Comparison of ENCODE assay signal across 7 cellular contexts in the genomic region with DNA sequence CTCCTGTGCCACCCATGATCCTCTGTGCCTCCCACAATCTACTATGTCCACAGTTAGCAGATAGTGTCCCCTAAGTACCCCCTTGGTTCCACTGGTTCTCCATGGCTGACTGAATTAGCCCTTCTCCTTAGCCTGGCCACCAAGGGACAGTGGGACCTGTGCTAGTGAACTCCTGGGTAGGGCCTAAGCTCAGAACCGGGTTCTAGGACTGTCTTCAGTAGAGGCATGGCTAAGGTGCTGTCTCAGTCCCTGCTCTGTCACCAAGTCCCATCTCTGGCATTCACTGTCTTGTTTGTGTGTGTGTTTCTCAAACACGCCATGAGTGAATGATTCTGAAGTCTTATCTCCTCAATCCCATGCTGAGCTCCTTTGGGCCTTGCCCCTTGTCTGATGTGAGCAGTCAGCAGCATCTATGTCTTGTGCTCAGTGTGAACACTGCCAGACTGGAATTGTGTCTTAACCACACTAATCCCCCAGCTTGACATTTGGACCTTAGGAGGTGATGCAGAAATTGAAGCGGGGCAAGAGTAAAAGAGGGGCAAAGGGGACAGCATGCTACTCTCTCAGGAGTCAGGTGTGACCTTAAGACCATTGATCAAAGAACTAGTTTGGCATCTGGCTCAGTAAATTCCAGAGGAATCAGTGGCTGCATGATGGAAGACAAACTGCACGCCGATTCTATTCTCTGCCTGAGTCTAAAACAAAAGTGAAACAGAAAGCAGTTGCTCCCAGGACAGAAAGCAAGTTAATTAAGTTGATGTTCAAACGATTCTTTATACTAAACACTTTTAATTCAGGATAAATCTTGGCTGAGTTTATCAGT.
DNase-seq lines count a peak whose midpoint lies in the region; ATAC-seq, FAIRE-seq and TF ChIP-seq lines count a peak whose summit lies in the region.

No MANE protein-coding gene starts in this region.

- H3K36me3 ChIP-seq in RWPE2 (ENCODE audit: low read depth) (no peaks in the 10 kb centered on the region), small intestine (ENCODE audit: control insufficient read depth in 2 of 2, insufficient read depth in 2 of 2, low read length in 2 of 2) (no peaks in the 10 kb centered on the region)

- no peak for FAIRE-seq in small intestine (lab: Jason Lieb, UNC)

- TF ChIP-seq CTCF in GM12875 (IDR thresholded peaks at IDR 0.05; ENCODE audit: borderline replicate concordance, insufficient read depth, low read depth, low read length) (no peak), RWPE2 (IDR thresholded peaks at IDR 0.05; ENCODE audit: poor library complexity, severe bottlenecking) (no peak), fibroblast of pulmonary artery (IDR thresholded peaks at IDR 0.05; ENCODE audit: low read length, missing control alignments) (no peak), lower leg skin (IDR thresholded peaks at IDR 0.05) (no peak)

- H3K27ac ChIP-seq in RWPE2 (ENCODE audit: poor library complexity, severe bottlenecking) (no peak overlapping the region), small intestine (ENCODE audit: low read depth in 1 of 2, low read length in 1 of 2) (peak overlapping the region in 1 of 2 donors; percentile 18)

- H3K27me3 ChIP-seq in RWPE2 (ENCODE audit: insufficient read depth, poor library complexity, severe bottlenecking): no peaks in the 10 kb centered on the region
- no peaks in the 10 kb centered on the region for H3K27me3 ChIP-seq in small intestine (ENCODE audit: control insufficient read depth in 2 of 2, insufficient read depth in 2 of 2, low read length in 2 of 2)

- ATAC-seq in RWPE2 (ENCODE audit: low read depth): peak; percentile 17; the same call in 1 of the 3 replicates

- DNase-seq in RWPE2 (ENCODE audit: low spot score) (no peak), fibroblast of pulmonary artery (ENCODE audit: low read depth) (peak; percentile 29), small intestine (peak; percentile 76), anterior cingulate cortex (lab: John Stamatoyannopoulos, UW) (no peak), lower leg skin (ENCODE audit: low spot score in 2 of 2) (no peak), HK-2 (ENCODE audit: unreplicated experiment) (no peak)

- intact Hi-C loops in lower leg skin (cut with DNase I; ENCODE audit: low total_unique reads): no loop called here

- no peak for TF ChIP-seq POLR2A in lower leg skin (IDR thresholded peaks at IDR 0.05)

- no peaks in the 10 kb centered on the region for H3K9me3 ChIP-seq in RWPE2 (ENCODE audit: severe bottlenecking)
- H3K9me3 ChIP-seq in small intestine (ENCODE audit: control insufficient read depth, low read depth): no peaks in the 10 kb centered on the region

- 24 to 35% (median 33%) methylated on average over 6 of the region's 6 CpGs for WGBS in small intestine, 3 donors
- 41 to 43% methylated on average over 6 of the region's 6 CpGs for WGBS in lower leg skin, 2 donors

- no peaks in the 10 kb centered on the region for H3K4me1 ChIP-seq in RWPE2 (ENCODE audit: insufficient read depth, poor library complexity, severe bottlenecking)
- peaks cover 0 to 2% of the 10 kb centered on the region in 2 donors for H3K4me1 ChIP-seq in small intestine (ENCODE audit: control insufficient read depth in 2 of 2, insufficient read depth in 1 of 2, low read depth in 1 of 2, low read length in 1 of 2)

- peak overlapping the region; percentile 5 for H3K4me3 ChIP-seq in GM12875 (ENCODE audit: low read depth, low read length)
- no peak overlapping the region for H3K4me3 ChIP-seq in RWPE2 (ENCODE audit: severe bottlenecking)
- peak overlapping the region; percentile 29 for H3K4me3 ChIP-seq in fibroblast of pulmonary artery (replicated peaks; ENCODE audit: low read depth, low read length)
- H3K4me3 ChIP-seq in small intestine (ENCODE audit: low read depth in 1 of 2, low read length in 2 of 2): peak overlapping the region in 1 of 2 donors; percentile 16
- H3K4me3 ChIP-seq in lower leg skin (ENCODE audit: low read depth, poor library complexity, severe bottlenecking): no peak overlapping the region

Comparison
In these comparisons a context has a peak if more than half of its experiments do, and no peak if none do; other contexts are left out.
1. H3K4me3 ChIP-seq: peak in GM12875 (single experiment) and fibroblast of pulmonary artery (single experiment); none in RWPE2 (single experiment) and lower leg skin (single experiment).
2. DNase-seq: peak in fibroblast of pulmonary artery (single experiment) and small intestine (single experiment); none in RWPE2 (single experiment), anterior cingulate cortex (0 of 58), lower leg skin (0 of 2) and HK-2 (single experiment).